In genomic region chr3:138435840-138436239, GRCh38 we compare ENCODE assay signal across 15 cellular contexts. TPM values are rescaled to one million over a fixed set of nuclear protein-coding genes. Genes with fewer than 3 reads are reported as not detected.
DNase-seq lines count a peak whose midpoint lies in the region; FAIRE-seq and TF ChIP-seq lines count a peak whose summit lies in the region.
"Had no signal": no experiment of that assay in that cellular context is flagged by ENCODE, and none has a peak within 500 bp of the region (broad histone marks: within the 10 kb centered on the region; RNA-seq: fewer than 3 reads in every experiment).

No MANE protein-coding gene starts in this region.

- peaks cover 87% of the 10 kb centered on the region for H3K27me3 Mint-ChIP-seq in activated naive CD4-positive, alpha-beta T cell treated with anti-CD3 and anti-CD28 coated beads, Interleukin-2, amount 10 ng/mL, durations not matched to agents 7 days and 5 days
- H3K27me3 Mint-ChIP-seq in astrocyte (ENCODE audit: low read depth, unreplicated experiment) = peaks cover 37% of the 10 kb centered on the region

- H3K4me3 ChIP-seq in astrocyte (ENCODE audit: insufficient read depth, low read depth, low read length) (no peak overlapping the region), stomach smooth muscle (ENCODE audit: low read length in 2 of 2) (peak overlapping the region; percentile 75 to 80)
- H3K4me3 ChIP-seq: SJSA1 had no signal

- H3K9ac ChIP-seq in astrocyte (ENCODE audit: low read length) (no peak overlapping the region), stomach smooth muscle (ENCODE audit: low read length in 2 of 2) (peak overlapping the region in 1 of 2 donors; percentile 21)

- no peaks in the 10 kb centered on the region for H3K36me3 ChIP-seq in astrocyte (ENCODE audit: insufficient read depth, low read length)
- no peaks in the 10 kb centered on the region for H3K36me3 ChIP-seq in stomach smooth muscle (ENCODE audit: control insufficient read depth in 2 of 2, insufficient read depth in 2 of 2, low read length in 2 of 2)
- H3K36me3 ChIP-seq: adrenal gland, SJSA1, thyroid gland had no signal

- no peaks in the 10 kb centered on the region for H3K36me3 Mint-ChIP-seq in activated naive CD4-positive, alpha-beta T cell treated with anti-CD3 and anti-CD28 coated beads, Interleukin-2, amount 10 ng/mL, durations not matched to agents 7 days and 5 days
- H3K36me3 Mint-ChIP-seq in astrocyte (ENCODE audit: low read depth, unreplicated experiment) = peaks cover 3% of the 10 kb centered on the region

- peaks cover 50% of the 10 kb centered on the region for H3K27me3 ChIP-seq in astrocyte (ENCODE audit: insufficient read depth, low read length)
- peaks cover 0 to 4% of the 10 kb centered on the region in 2 donors for H3K27me3 ChIP-seq in stomach smooth muscle (ENCODE audit: control insufficient read depth in 1 of 2, insufficient read depth in 2 of 2, low read length in 2 of 2)
- H3K27me3 ChIP-seq: thyroid gland had no signal

- H3K4me3 Mint-ChIP-seq in activated naive CD4-positive, alpha-beta T cell treated with anti-CD3 and anti-CD28 coated beads, Interleukin-2, amount 10 ng/mL, durations not matched to agents 7 days and 5 days = peak overlapping the region; percentile 54
- peak overlapping the region; percentile 52 for H3K4me3 Mint-ChIP-seq in astrocyte (ENCODE audit: unreplicated experiment)

- no peaks in the 10 kb centered on the region for H4K20me1 ChIP-seq in astrocyte (ENCODE audit: insufficient read depth, low read length)

- no peaks in the 10 kb centered on the region for H3K9me3 ChIP-seq in astrocyte (ENCODE audit: insufficient read depth, low read depth, low read length)
- H3K9me3 ChIP-seq in stomach smooth muscle (ENCODE audit: control insufficient read depth in 2 of 2, low read length in 2 of 2) = no peaks in the 10 kb centered on the region
- H3K9me3 ChIP-seq: adrenal gland, thyroid gland had no signal

- no peak overlapping the region for H3K27ac Mint-ChIP-seq in activated naive CD4-positive, alpha-beta T cell treated with anti-CD3 and anti-CD28 coated beads, Interleukin-2, amount 10 ng/mL, durations not matched to agents 7 days and 5 days
- H3K27ac Mint-ChIP-seq in astrocyte (ENCODE audit: unreplicated experiment) = peak overlapping the region; percentile 55

- TF ChIP-seq CTCF in astrocyte (IDR thresholded peaks at IDR 0.05; ENCODE audit: insufficient read depth, low read depth, low read length) = no peak

- DNase-seq in activated naive CD4-positive, alpha-beta T cell treated with anti-CD3 and anti-CD28 coated beads, Interleukin-2, amount 10 ng/mL, durations not matched to agents 7 days and 5 days = no peak
- DNase-seq in activated naive CD4-positive, alpha-beta T cell treated with anti-CD3 and anti-CD28 coated beads, Interleukin-2, amount 50 U/mL, for 16 hours = no peak
- DNase-seq in astrocyte (ENCODE audit: low read depth) = no peak
- peak; percentile 60 for DNase-seq in mesenteric fat pad (ENCODE audit: low spot score)
- no peak for DNase-seq in central memory CD4-positive, alpha-beta T cell
- DNase-seq in GDM1 (lab: John Stamatoyannopoulos, UW) = no peak
- DNase-seq in dedifferentiated amniotic fluid mesenchymal stem cell (ENCODE audit: extremely low spot score) = no peak
- DNase-seq: adrenal gland, islet precursor cell, NCI-H1092 treated with DMSO at 0.1 percent for 48 hours had no signal

- CTCF ChIA-PET in activated naive CD4-positive, alpha-beta T cell treated with anti-CD3 and anti-CD28 coated beads, Interleukin-2, amount 10 ng/mL, durations not matched to agents 7 days and 5 days (lab: Charles Lee) = no interaction called here

- H3K4me1 ChIP-seq in astrocyte (ENCODE audit: insufficient read depth, low read length) (peaks cover 12% of the 10 kb centered on the region), stomach smooth muscle (ENCODE audit: control insufficient read depth, insufficient read depth, low read length) (peaks cover 31% of the 10 kb centered on the region)

- H3K4me2 ChIP-seq in astrocyte (ENCODE audit: low read length) = peak overlapping the region; percentile 88

- no peaks in the 10 kb centered on the region for H3K9me3 Mint-ChIP-seq in activated naive CD4-positive, alpha-beta T cell treated with anti-CD3 and anti-CD28 coated beads, Interleukin-2, amount 10 ng/mL, durations not matched to agents 7 days and 5 days
- peaks cover 12% of the 10 kb centered on the region for H3K9me3 Mint-ChIP-seq in astrocyte (ENCODE audit: unreplicated experiment)

- H3K79me2 ChIP-seq in astrocyte (ENCODE audit: insufficient read depth, low read length) = no peaks in the 10 kb centered on the region

- H3K4me1 Mint-ChIP-seq in activated naive CD4-positive, alpha-beta T cell treated with anti-CD3 and anti-CD28 coated beads, Interleukin-2, amount 10 ng/mL, durations not matched to agents 7 days and 5 days = peaks cover 18% of the 10 kb centered on the region
- H3K4me1 Mint-ChIP-seq in astrocyte (ENCODE audit: low read depth, unreplicated experiment) = peaks cover 26% of the 10 kb centered on the region

- H3K27ac ChIP-seq in astrocyte (ENCODE audit: low read depth, low read length) (no peak overlapping the region), stomach smooth muscle (ENCODE audit: low read length) (peak overlapping the region; percentile 37)
- H3K27ac ChIP-seq: adrenal gland, SJSA1 had no signal

- peak overlapping the region; percentile 46 for H2AFZ ChIP-seq in astrocyte (ENCODE audit: low read depth, low read length)

- FAIRE-seq in astrocyte (lab: Jason Lieb, UNC) = no peak
- FAIRE-seq: G401.6 had no signal

RNA-seq across cellular contexts. Expression of gene ESYT3, which starts 1.4 kb away (rescaled TPM):
- total RNA-seq in astrocyte = 2.0 and 2.6 TPM in 2 replicates
- 0.19 TPM for total RNA-seq in mesenteric fat pad
- total RNA-seq: pulmonary artery endothelial cell had no signal
